Comparison of ENCODE assay signal across 1 cellular context in the genomic region with DNA sequence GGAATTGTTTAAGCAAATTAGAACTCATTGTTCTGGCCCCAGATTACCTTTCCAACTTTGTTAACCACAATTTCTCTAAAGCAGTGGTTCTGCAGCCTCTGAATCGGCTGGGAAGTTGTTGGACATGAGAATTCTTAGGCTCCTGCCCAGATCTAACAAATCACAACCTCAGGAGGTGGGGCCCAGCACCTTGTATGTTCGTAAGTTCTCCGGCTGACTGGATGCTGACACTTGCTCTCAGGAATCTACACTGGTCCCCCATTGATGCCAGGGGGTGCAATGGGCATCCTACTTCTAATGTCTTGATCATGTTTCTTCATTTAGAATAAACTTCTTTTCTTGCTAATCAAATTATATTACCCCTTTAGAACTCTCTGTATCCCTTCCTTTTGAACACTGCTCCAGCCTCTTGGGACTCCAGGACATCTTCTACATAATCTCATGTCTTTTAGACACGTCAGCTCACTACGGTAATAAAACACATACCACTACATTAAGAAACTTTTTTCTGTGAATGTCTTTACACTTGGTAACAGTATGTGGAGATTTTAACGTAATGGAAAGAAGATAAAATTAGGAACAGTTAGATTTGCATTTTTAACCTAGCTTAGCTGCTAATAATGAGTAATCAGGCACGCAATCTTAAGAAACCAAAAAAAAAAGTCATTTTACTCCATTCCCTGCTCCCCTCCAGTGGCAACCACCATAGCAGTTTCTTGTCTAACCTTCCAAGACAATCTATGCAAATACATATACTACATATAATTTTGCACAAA.
TF ChIP-seq lines count a peak whose summit lies in the region.

No MANE protein-coding gene starts in this region.

TF ChIP-seq in GM23338, 12 proteins besides CTCF, POLR2A, EP300 and RAD21:
- TF ChIP-seq, protein P1, sequence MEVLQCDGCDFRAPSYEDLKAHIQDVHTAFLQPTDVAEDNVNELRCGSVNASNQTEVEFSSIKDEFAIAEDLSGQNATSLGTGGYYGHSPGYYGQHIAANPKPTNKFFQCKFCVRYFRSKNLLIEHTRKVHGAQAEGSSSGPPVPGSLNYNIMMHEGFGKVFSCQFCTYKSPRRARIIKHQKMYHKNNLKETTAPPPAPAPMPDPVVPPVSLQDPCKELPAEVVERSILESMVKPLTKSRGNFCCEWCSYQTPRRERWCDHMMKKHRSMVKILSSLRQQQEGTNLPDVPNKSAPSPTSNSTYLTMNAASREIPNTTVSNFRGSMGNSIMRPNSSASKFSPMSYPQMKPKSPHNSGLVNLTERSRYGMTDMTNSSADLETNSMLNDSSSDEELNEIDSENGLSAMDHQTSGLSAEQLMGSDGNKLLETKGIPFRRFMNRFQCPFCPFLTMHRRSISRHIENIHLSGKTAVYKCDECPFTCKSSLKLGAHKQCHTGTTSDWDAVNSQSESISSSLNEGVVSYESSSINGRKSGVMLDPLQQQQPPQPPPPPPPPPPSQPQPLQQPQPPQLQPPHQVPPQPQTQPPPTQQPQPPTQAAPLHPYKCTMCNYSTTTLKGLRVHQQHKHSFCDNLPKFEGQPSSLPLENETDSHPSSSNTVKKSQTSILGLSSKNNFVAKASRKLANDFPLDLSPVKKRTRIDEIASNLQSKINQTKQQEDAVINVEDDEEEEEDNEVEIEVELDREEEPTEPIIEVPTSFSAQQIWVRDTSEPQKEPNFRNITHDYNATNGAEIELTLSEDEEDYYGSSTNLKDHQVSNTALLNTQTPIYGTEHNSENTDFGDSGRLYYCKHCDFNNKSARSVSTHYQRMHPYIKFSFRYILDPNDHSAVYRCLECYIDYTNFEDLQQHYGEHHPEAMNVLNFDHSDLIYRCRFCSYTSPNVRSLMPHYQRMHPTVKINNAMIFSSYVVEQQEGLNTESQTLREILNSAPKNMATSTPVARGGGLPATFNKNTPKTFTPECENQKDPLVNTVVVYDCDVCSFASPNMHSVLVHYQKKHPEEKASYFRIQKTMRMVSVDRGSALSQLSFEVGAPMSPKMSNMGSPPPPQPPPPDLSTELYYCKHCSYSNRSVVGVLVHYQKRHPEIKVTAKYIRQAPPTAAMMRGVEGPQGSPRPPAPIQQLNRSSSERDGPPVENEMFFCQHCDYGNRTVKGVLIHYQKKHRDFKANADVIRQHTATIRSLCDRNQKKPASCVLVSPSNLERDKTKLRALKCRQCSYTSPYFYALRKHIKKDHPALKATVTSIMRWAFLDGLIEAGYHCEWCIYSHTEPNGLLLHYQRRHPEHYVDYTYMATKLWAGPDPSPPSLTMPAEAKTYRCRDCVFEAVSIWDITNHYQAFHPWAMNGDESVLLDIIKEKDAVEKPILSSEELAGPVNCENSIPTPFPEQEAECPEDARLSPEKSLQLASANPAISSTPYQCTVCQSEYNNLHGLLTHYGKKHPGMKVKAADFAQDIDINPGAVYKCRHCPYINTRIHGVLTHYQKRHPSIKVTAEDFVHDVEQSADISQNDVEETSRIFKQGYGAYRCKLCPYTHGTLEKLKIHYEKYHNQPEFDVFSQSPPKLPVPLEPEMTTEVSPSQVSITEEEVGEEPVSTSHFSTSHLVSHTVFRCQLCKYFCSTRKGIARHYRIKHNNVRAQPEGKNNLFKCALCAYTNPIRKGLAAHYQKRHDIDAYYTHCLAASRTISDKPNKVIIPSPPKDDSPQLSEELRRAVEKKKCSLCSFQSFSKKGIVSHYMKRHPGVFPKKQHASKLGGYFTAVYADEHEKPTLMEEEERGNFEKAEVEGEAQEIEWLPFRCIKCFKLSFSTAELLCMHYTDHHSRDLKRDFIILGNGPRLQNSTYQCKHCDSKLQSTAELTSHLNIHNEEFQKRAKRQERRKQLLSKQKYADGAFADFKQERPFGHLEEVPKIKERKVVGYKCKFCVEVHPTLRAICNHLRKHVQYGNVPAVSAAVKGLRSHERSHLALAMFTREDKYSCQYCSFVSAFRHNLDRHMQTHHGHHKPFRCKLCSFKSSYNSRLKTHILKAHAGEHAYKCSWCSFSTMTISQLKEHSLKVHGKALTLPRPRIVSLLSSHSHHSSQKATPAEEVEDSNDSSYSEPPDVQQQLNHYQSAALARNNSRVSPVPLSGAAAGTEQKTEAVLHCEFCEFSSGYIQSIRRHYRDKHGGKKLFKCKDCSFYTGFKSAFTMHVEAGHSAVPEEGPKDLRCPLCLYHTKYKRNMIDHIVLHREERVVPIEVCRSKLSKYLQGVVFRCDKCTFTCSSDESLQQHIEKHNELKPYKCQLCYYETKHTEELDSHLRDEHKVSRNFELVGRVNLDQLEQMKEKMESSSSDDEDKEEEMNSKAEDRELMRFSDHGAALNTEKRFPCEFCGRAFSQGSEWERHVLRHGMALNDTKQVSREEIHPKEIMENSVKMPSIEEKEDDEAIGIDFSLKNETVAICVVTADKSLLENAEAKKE (CRISPR knock-in tag; IDR thresholded peaks at IDR 0.05), result no peak
- no peak for TF ChIP-seq CREB1 (CRISPR knock-in tag; IDR thresholded peaks at IDR 0.05; ENCODE audit: low read depth)
- TF ChIP-seq, protein P2, sequence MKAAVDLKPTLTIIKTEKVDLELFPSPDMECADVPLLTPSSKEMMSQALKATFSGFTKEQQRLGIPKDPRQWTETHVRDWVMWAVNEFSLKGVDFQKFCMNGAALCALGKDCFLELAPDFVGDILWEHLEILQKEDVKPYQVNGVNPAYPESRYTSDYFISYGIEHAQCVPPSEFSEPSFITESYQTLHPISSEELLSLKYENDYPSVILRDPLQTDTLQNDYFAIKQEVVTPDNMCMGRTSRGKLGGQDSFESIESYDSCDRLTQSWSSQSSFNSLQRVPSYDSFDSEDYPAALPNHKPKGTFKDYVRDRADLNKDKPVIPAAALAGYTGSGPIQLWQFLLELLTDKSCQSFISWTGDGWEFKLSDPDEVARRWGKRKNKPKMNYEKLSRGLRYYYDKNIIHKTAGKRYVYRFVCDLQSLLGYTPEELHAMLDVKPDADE (IDR thresholded peaks at IDR 0.05), result no peak
- TF ChIP-seq NANOG (IDR thresholded peaks at IDR 0.05; ENCODE audit: borderline replicate concordance), result no peak
- TF ChIP-seq STAT1 (IDR thresholded peaks at IDR 0.05; ENCODE audit: unreplicated experiment), result no peak
- TF ChIP-seq ZNF331 (CRISPR knock-in tag; IDR thresholded peaks at IDR 0.05; ENCODE audit: low read depth), result no peak
- no peak for TF ChIP-seq EZH2 (IDR thresholded peaks at IDR 0.05; ENCODE audit: low read depth, unreplicated experiment)
- no peak for TF ChIP-seq JUNB (IDR thresholded peaks at IDR 0.05; ENCODE audit: unreplicated experiment)
- no peak for TF ChIP-seq EZH2phosphoT487 (IDR thresholded peaks at IDR 0.05; ENCODE audit: unreplicated experiment)
- no peak for TF ChIP-seq ZNF114 (CRISPR knock-in tag; IDR thresholded peaks at IDR 0.05)
- TF ChIP-seq, protein P3, sequence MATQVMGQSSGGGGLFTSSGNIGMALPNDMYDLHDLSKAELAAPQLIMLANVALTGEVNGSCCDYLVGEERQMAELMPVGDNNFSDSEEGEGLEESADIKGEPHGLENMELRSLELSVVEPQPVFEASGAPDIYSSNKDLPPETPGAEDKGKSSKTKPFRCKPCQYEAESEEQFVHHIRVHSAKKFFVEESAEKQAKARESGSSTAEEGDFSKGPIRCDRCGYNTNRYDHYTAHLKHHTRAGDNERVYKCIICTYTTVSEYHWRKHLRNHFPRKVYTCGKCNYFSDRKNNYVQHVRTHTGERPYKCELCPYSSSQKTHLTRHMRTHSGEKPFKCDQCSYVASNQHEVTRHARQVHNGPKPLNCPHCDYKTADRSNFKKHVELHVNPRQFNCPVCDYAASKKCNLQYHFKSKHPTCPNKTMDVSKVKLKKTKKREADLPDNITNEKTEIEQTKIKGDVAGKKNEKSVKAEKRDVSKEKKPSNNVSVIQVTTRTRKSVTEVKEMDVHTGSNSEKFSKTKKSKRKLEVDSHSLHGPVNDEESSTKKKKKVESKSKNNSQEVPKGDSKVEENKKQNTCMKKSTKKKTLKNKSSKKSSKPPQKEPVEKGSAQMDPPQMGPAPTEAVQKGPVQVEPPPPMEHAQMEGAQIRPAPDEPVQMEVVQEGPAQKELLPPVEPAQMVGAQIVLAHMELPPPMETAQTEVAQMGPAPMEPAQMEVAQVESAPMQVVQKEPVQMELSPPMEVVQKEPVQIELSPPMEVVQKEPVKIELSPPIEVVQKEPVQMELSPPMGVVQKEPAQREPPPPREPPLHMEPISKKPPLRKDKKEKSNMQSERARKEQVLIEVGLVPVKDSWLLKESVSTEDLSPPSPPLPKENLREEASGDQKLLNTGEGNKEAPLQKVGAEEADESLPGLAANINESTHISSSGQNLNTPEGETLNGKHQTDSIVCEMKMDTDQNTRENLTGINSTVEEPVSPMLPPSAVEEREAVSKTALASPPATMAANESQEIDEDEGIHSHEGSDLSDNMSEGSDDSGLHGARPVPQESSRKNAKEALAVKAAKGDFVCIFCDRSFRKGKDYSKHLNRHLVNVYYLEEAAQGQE (IDR thresholded peaks at IDR 0.05; ENCODE audit: unreplicated experiment), result no peak
- TF ChIP-seq POLR2AphosphoS5 (IDR thresholded peaks at IDR 0.05; ENCODE audit: low read depth), result no peak
